8 cellular contexts compared by ENCODE assay signal in genomic region chr17:58121925-58122324, GRCh38. TPM values are rescaled to one million over a fixed set of nuclear protein-coding genes. Genes with fewer than 3 reads are reported as not detected.
A peak's percentile ranks its signal among the peaks of the same experiment; 100 is the strongest.
DNase-seq lines count a peak whose midpoint lies in the region; ATAC-seq and TF ChIP-seq lines count a peak whose summit lies in the region.

No MANE protein-coding gene starts in this region.

- no peaks in the 10 kb centered on the region for H3K9me3 ChIP-seq in T-helper 17 cell (ENCODE audit: control insufficient read depth, low read length, poor library complexity, severe bottlenecking)

- H3K36me3 Mint-ChIP-seq in T-helper 17 cell (ENCODE audit: low read depth): peaks cover 6% of the 10 kb centered on the region
- no peaks in the 10 kb centered on the region for H3K36me3 Mint-ChIP-seq in stimulated activated naive B cell treated with anti-CD40 and anti-IgM and Interleukin-4, amounts not matched to agents 10 μg/mL and 1 μg/mL and 100 μg/mL, for 72 hours

- DNase-seq in NCI-H345 (lab: John Stamatoyannopoulos, UW): peak; percentile 31
- no peak for DNase-seq in NCI-H345 treated with DMSO at 0.1 percent for 48 hours (lab: John Stamatoyannopoulos, UW; ENCODE audit: unreplicated experiment)
- peak; percentile 55 for DNase-seq in KBM-7
- peak in 1 of 3 donors; percentile 17 for DNase-seq in T-helper 17 cell
- peak; percentile 39 for DNase-seq in fibroblast of pulmonary artery (ENCODE audit: low read depth)
- no peak for DNase-seq in sciatic nerve (ENCODE audit: low spot score)
- DNase-seq in stimulated activated naive B cell treated with anti-CD40 and anti-IgM and Interleukin-4, amounts not matched to agents 10 μg/mL and 1 μg/mL and 100 μg/mL, for 72 hours: no peak

- ATAC-seq in T-helper 17 cell: peak; percentile 82
- ATAC-seq in sciatic nerve: no peak
- ATAC-seq in stimulated activated naive B cell treated with anti-CD40 and anti-IgM and Interleukin-4, amounts not matched to agents 10 μg/mL and 1 μg/mL and 100 μg/mL, for 72 hours (replicated peaks): no peak
- ATAC-seq in HG02571 (IDR thresholded peaks at IDR 0.05; ENCODE audit: unreplicated experiment): no peak

- H3K27ac Mint-ChIP-seq in T-helper 17 cell: no peak overlapping the region
- H3K27ac Mint-ChIP-seq in stimulated activated naive B cell treated with anti-CD40 and anti-IgM and Interleukin-4, amounts not matched to agents 10 μg/mL and 1 μg/mL and 100 μg/mL, for 72 hours: no peak overlapping the region

- peaks cover 18% of the 10 kb centered on the region for H3K4me1 Mint-ChIP-seq in T-helper 17 cell
- no peaks in the 10 kb centered on the region for H3K4me1 Mint-ChIP-seq in stimulated activated naive B cell treated with anti-CD40 and anti-IgM and Interleukin-4, amounts not matched to agents 10 μg/mL and 1 μg/mL and 100 μg/mL, for 72 hours

- peaks cover 27% of the 10 kb centered on the region for H3K27me3 Mint-ChIP-seq in T-helper 17 cell
- peaks cover 33 to 37% of the 10 kb centered on the region in 2 donors for H3K27me3 Mint-ChIP-seq in stimulated activated naive B cell treated with anti-CD40 and anti-IgM and Interleukin-4, amounts not matched to agents 10 μg/mL and 1 μg/mL and 100 μg/mL, for 72 hours

- no peak overlapping the region for H3K4me3 Mint-ChIP-seq in T-helper 17 cell
- H3K4me3 Mint-ChIP-seq in stimulated activated naive B cell treated with anti-CD40 and anti-IgM and Interleukin-4, amounts not matched to agents 10 μg/mL and 1 μg/mL and 100 μg/mL, for 72 hours: no peak overlapping the region

- H3K4me3 ChIP-seq in fibroblast of pulmonary artery (replicated peaks; ENCODE audit: low read depth, low read length): no peak overlapping the region

- no peaks in the 10 kb centered on the region for H3K9me3 Mint-ChIP-seq in stimulated activated naive B cell treated with anti-CD40 and anti-IgM and Interleukin-4, amounts not matched to agents 10 μg/mL and 1 μg/mL and 100 μg/mL, for 72 hours

- intact Hi-C loops in sciatic nerve (cut with DNase I): no loop called here

- in situ Hi-C loops in KBM-7 (cut with MboI; ENCODE audit: low pct_unique_long_range_greater_than_20kb, low sequenced_read_pairs): loop anchor here (25.0 kb wide), 2 partner anchors 260 to 985 kb away; partner anchors contain the start of gene MRPS23

- TF ChIP-seq CTCF in fibroblast of pulmonary artery (IDR thresholded peaks at IDR 0.05; ENCODE audit: low read length, missing control alignments): peak; percentile 11

RNA-seq across cellular contexts. Expression of gene OR4D1, which starts 26.3 kb away (rescaled TPM):
- total RNA-seq in T-helper 17 cell (1 to 10 TPM; 1.0 to 1.2 TPM), sciatic nerve (not detected)

RNA-seq across cellular contexts. Expression of gene DYNLL2, which starts 38.7 kb away (rescaled TPM):
- 10 to 100 TPM; 41.0 to 44.1 TPM for total RNA-seq in T-helper 17 cell
- total RNA-seq in sciatic nerve: 28.3 TPM

RNA-seq across cellular contexts. Expression of gene OR4D2, which starts 44.9 kb away (rescaled TPM):
- total RNA-seq in T-helper 17 cell (not detected), sciatic nerve (not detected)

Comparison
In these comparisons a context has a peak if more than half of its experiments do, and no peak if none do; other contexts are left out.
1. DNase-seq: peak in NCI-H345 (single experiment), KBM-7 (single experiment) and fibroblast of pulmonary artery (single experiment); none in NCI-H345 treated with DMSO at 0.1 percent for 48 hours (single experiment), sciatic nerve (single experiment) and stimulated activated naive B cell treated with anti-CD40 and anti-IgM and Interleukin-4, amounts not matched to agents 10 μg/mL and 1 μg/mL and 100 μg/mL, for 72 hours (single experiment).